ENCODE assay signal across 1 cellular context in genomic region chr5:90518666-90519065, GRCh38.
TF ChIP-seq lines count a peak whose summit lies in the region.

No MANE protein-coding gene starts in this region.

TF ChIP-seq in GM23338, 12 proteins besides CTCF, POLR2A, EP300 and RAD21 (continued from another document):
- TF ChIP-seq ZNF462 (CRISPR knock-in tag; IDR thresholded peaks at IDR 0.05) (no peak), ZNF114 (CRISPR knock-in tag; IDR thresholded peaks at IDR 0.05) (no peak), JUNB (IDR thresholded peaks at IDR 0.05; ENCODE audit: unreplicated experiment) (no peak), ETS1 (IDR thresholded peaks at IDR 0.05) (no peak)
TF ChIP-seq in GM23338: peak in this region for 0.
